ENCODE assay signal across 8 cellular contexts in the genomic region with DNA sequence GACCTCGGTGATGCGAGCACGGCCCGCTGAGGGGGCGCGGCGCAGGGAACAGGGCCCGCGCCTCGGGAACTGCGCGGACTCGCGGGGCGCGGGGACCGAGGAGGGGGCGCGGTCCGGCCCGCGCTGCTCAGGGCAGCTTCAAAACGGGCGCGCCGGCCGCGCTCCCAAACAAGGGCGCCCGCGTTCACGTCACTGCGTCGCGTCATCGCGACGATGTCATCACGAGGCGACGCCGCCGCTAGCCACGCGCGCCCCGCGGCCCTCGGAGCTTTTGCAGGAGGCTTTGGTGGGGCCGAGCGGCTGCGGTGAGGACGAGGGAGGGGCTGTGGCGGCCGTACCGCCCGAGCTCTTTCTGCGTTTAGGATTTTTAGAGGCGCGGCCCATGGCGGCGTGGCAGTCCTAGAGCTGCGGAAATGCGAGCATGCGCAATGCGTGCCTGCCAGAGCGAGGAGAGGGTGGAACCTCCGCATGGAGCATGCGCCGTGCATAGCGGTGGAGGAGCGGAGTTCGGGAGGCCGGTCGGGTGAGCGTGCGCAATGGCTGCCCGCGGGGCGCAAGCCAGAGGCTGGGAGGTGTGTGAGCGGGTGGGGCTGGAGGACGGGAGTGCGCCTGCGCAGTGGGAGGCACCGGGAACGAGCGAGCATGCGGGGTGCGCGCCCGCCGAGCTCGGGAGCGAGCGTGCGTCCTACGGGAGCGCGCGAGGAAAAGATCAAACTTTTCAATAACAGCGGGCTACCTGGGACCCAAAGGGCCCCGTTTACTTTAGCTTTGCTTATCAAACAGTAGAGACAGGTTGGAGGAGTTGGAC. TPM values are rescaled to one million over a fixed set of nuclear protein-coding genes. Genes with fewer than 3 reads are reported as not detected.
DNase-seq lines count a peak whose midpoint lies in the region; ATAC-seq, FAIRE-seq and TF ChIP-seq lines count a peak whose summit lies in the region.

A gene with protein sequence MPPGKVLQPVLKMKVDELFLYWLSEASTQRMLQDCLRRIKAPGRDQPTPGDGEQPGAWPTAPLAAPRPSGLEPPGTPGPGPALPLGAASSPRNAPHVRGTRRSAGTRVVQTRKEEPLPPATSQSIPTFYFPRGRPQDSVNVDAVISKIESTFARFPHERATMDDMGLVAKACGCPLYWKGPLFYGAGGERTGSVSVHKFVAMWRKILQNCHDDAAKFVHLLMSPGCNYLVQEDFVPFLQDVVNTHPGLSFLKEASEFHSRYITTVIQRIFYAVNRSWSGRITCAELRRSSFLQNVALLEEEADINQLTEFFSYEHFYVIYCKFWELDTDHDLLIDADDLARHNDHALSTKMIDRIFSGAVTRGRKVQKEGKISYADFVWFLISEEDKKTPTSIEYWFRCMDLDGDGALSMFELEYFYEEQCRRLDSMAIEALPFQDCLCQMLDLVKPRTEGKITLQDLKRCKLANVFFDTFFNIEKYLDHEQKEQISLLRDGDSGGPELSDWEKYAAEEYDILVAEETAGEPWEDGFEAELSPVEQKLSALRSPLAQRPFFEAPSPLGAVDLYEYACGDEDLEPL (minus strand): TSS at position 140 of the 808 bp plus-strand sequence. CDS start 216 bp downstream, outside the sequence.

- H3K36me3 ChIP-seq in bronchial epithelial cell (ENCODE audit: control insufficient read depth, insufficient read depth, low read length): no peaks in the 10 kb centered on the region

- ATAC-seq in GM18868 (IDR thresholded peaks at IDR 0.05; ENCODE audit: unreplicated experiment) (peak; percentile 94), HG03097 (IDR thresholded peaks at IDR 0.05; ENCODE audit: low FRiP score, unreplicated experiment) (peak; percentile 94), T-helper 17 cell (peak; percentile 95)

- no peak for FAIRE-seq in bronchial epithelial cell (lab: Jason Lieb, UNC)

- no peak for TF ChIP-seq CTCF in bronchial epithelial cell (IDR thresholded peaks at IDR 0.05; ENCODE audit: insufficient read depth, low read length, severe bottlenecking)

- H3K27ac Mint-ChIP-seq in T-helper 17 cell: peak within 1 kb of the TSS; percentile 94

- DNase-seq in T-helper 17 cell (peak; percentile 97 to 99 (median 98)), bronchial epithelial cell (ENCODE audit: low read depth) (peak; percentile 91), iris pigment epithelial cell (ENCODE audit: low read depth) (peak; percentile 97), NCI-H187 treated with DMSO at 0.1 percent for 48 hours (lab: John Stamatoyannopoulos, UW) (no peak), DMS53 treated with DMSO at 0.1 percent for 48 hours (lab: John Stamatoyannopoulos, UW; ENCODE audit: unreplicated experiment) (no peak)
- DNase-seq in stimulated activated CD4-positive, alpha-beta T cell treated with anti-CD3 and anti-CD28 coated beads, Interleukin-15, amount 100 ng/mL, for 24 hours: peak; percentile 98

- peak within 1 kb of the TSS; percentile 91 for H3K4me3 Mint-ChIP-seq in T-helper 17 cell

- peak within 1 kb of the TSS; percentile 91 for H3K4me3 ChIP-seq in bronchial epithelial cell (ENCODE audit: low read depth, low read length)

- H3K27me3 ChIP-seq in bronchial epithelial cell (ENCODE audit: control insufficient read depth, insufficient read depth, low read length): no peaks in the 10 kb centered on the region

- H3K4me1 Mint-ChIP-seq in T-helper 17 cell: peaks cover 11% of the 10 kb centered on the region

- H3K36me3 Mint-ChIP-seq in T-helper 17 cell (ENCODE audit: low read depth): no peaks in the 10 kb centered on the region

- no peaks in the 10 kb centered on the region for H3K27me3 Mint-ChIP-seq in T-helper 17 cell

- no peaks in the 10 kb centered on the region for H3K9me3 ChIP-seq in T-helper 17 cell (ENCODE audit: control insufficient read depth, low read length, poor library complexity, severe bottlenecking)

RNA-seq across cellular contexts. Expression of the gene that starts here (rescaled TPM):
- total RNA-seq in T-helper 17 cell: 10 to 100 TPM; 18.5 to 19.1 TPM
- 8.7 and 11.8 TPM in 2 replicates for total RNA-seq in bronchial epithelial cell

Comparison
In these comparisons a context has a peak if more than half of its experiments do, and no peak if none do; other contexts are left out.
1. DNase-seq: peak in T-helper 17 cell (3 of 3), bronchial epithelial cell (single experiment), iris pigment epithelial cell (single experiment) and stimulated activated CD4-positive, alpha-beta T cell treated with anti-CD3 and anti-CD28 coated beads, Interleukin-15, amount 100 ng/mL, for 24 hours (single experiment); none in NCI-H187 treated with DMSO at 0.1 percent for 48 hours (single experiment) and DMS53 treated with DMSO at 0.1 percent for 48 hours (single experiment).
2. Peak in every context shown above with its lines, with median percentiles within 50 percentile points of each other: ATAC-seq.